In the genomic region with DNA sequence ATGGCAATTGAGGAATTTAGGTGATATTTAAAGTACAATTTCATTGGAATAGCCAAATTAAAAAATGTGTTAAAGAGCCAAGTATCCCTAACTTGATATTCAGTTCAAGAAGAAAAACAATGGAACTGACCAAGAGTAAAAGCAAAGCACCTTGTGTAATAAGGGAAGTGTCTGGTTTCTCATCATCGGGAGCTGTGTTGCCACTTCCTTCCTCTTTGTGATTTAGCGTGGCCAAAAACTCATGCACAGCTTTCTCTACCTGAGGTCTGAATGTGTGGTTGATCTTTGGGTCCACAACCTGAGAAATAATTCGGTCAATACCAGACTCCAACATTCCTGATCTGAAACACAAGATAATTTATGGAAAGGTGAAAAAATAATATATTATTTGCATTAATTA, we compare ENCODE assay signal across 11 cellular contexts. TPM values are rescaled to one million over a fixed set of nuclear protein-coding genes. Genes with fewer than 3 reads are reported as not detected.
DNase-seq lines count a peak whose midpoint lies in the region; ATAC-seq and TF ChIP-seq lines count a peak whose summit lies in the region.
"Had no signal": no experiment of that assay in that cellular context is flagged by ENCODE, and none has a peak within 500 bp of the region (broad histone marks: within the 10 kb centered on the region; RNA-seq: fewer than 3 reads in every experiment).

No MANE protein-coding gene starts in this region.

- no peaks in the 10 kb centered on the region for H3K9me3 Mint-ChIP-seq in activated T-helper 17 cell treated with anti-CD3 and anti-CD28 coated beads, Interleukin-2, amount 50 U/mL, for 72 hours

- no peak overlapping the region for H3K27ac Mint-ChIP-seq in activated T-helper 17 cell treated with anti-CD3 and anti-CD28 coated beads, Interleukin-2, amount 50 U/mL, for 72 hours

- ATAC-seq in GM21515 (IDR thresholded peaks at IDR 0.05; ENCODE audit: unreplicated experiment) (peak; percentile 63), HG03442 (IDR thresholded peaks at IDR 0.05; ENCODE audit: unreplicated experiment) (peak; percentile 61), GM19324 (IDR thresholded peaks at IDR 0.05; ENCODE audit: low FRiP score, unreplicated experiment) (no peak)
- ATAC-seq in activated T-helper 17 cell treated with anti-CD3 and anti-CD28 coated beads, Interleukin-2, amount 50 U/mL, for 72 hours (replicated peaks) = peak; percentile 21
- ATAC-seq: left cardiac atrium had no signal

- H3K36me3 Mint-ChIP-seq in activated T-helper 17 cell treated with anti-CD3 and anti-CD28 coated beads, Interleukin-2, amount 50 U/mL, for 72 hours (ENCODE audit: low read depth) = peaks cover 99% of the 10 kb centered on the region

- in situ Hi-C loops in GM13976 (cut with MboI; ENCODE audit: low sequenced_read_pairs, unreplicated experiment) = no loop called here

- H3K27me3 Mint-ChIP-seq in activated T-helper 17 cell treated with anti-CD3 and anti-CD28 coated beads, Interleukin-2, amount 50 U/mL, for 72 hours = no peaks in the 10 kb centered on the region

- TF ChIP-seq CTCF in GM13976 (IDR thresholded peaks at IDR 0.05; ENCODE audit: borderline replicate concordance, control extremely low read depth, extremely low read depth, insufficient read depth, missing control alignments) = no peak

- peaks cover 14% of the 10 kb centered on the region for H3K4me1 Mint-ChIP-seq in activated T-helper 17 cell treated with anti-CD3 and anti-CD28 coated beads, Interleukin-2, amount 50 U/mL, for 72 hours

- H3K4me3 Mint-ChIP-seq in activated T-helper 17 cell treated with anti-CD3 and anti-CD28 coated beads, Interleukin-2, amount 50 U/mL, for 72 hours = no peak overlapping the region

- peak; percentile 21 for DNase-seq in GM13976 (ENCODE audit: low spot score)
- DNase-seq in NCI-H2081 treated with DMSO at 0.1 percent for 48 hours (lab: John Stamatoyannopoulos, UW) = no peak
- no peak for DNase-seq in activated gamma-delta T cell treated with Interleukin-2 at 50 U/mL for 16 hours
- DNase-seq in 8988T = no peak
- DNase-seq: left cardiac atrium, NCI-H82, testis had no signal

RNA-seq across cellular contexts. Expression of a gene that starts 12.4 kb away (rescaled TPM):
- total RNA-seq in activated T-helper 17 cell treated with anti-CD3 and anti-CD28 coated beads, Interleukin-2, amount 50 U/mL, for 72 hours = 10 to 100 TPM; 34.6 to 40.9 TPM
